ENCODE assay signal across 8 cellular contexts in genomic region chr21:36384885-36385232, GRCh38. TPM values are rescaled to one million over a fixed set of nuclear protein-coding genes. Genes with fewer than 3 reads are reported as not detected.
DNase-seq lines count a peak whose midpoint lies in the region; ATAC-seq and TF ChIP-seq lines count a peak whose summit lies in the region.

No MANE protein-coding gene starts in this region.

- WGBS in psoas muscle, 3 donors = 30 to 38% (median 34%) methylated on average over 8 of the region's 8 CpGs

- H3K4me3 Mint-ChIP-seq in chondrocyte (ENCODE audit: unreplicated experiment) = peak overlapping the region; percentile 45

- peaks cover 4% of the 10 kb centered on the region for H3K36me3 Mint-ChIP-seq in chondrocyte (ENCODE audit: low read depth)

- no peaks in the 10 kb centered on the region for H3K27me3 Mint-ChIP-seq in chondrocyte (ENCODE audit: low read depth)

- H3K9me3 ChIP-seq in psoas muscle (no peaks in the 10 kb centered on the region), mucosa of descending colon (no peaks in the 10 kb centered on the region)

- H3K27ac Mint-ChIP-seq in chondrocyte (ENCODE audit: unreplicated experiment) = no peak overlapping the region

- no peaks in the 10 kb centered on the region for H3K36me3 ChIP-seq in psoas muscle (ENCODE audit: insufficient read depth in 1 of 2, low read depth in 1 of 2)
- H3K36me3 ChIP-seq in mucosa of descending colon (ENCODE audit: low read depth) = no peaks in the 10 kb centered on the region

- intact Hi-C loops in psoas muscle (cut with DNase I) (loop anchor here in 1 of 2 donors (5.0 kb wide), 1 partner anchor 63 kb away; the partner anchor contains the start of gene MORC3), mucosa of descending colon (cut with DNase I, micrococcal nuclease) (no loop called here)

- H3K4me1 Mint-ChIP-seq in chondrocyte (ENCODE audit: low read depth) = peaks cover 13% of the 10 kb centered on the region

- no peaks in the 10 kb centered on the region for H3K27me3 ChIP-seq in psoas muscle (ENCODE audit: insufficient read depth in 3 of 3, low read length in 2 of 3)

- TF ChIP-seq POLR2A in GM18505 (IDR thresholded peaks at IDR 0.05; ENCODE audit: borderline replicate concordance, extremely low read depth, insufficient read depth, insufficient read length) = no peak

- TF ChIP-seq CTCF in chondrocyte (IDR thresholded peaks at IDR 0.05) = no peak
- TF ChIP-seq CTCF in psoas muscle (IDR thresholded peaks at IDR 0.05) = no peak
- no peak for TF ChIP-seq CTCF in mucosa of descending colon (IDR thresholded peaks at IDR 0.05)

- no peaks in the 10 kb centered on the region for H3K9me3 Mint-ChIP-seq in chondrocyte (ENCODE audit: low read depth)

- DNase-seq in chondrocyte (ENCODE audit: low spot score) = no peak
- DNase-seq in psoas muscle = no peak
- DNase-seq in SHP77 treated with DMSO at 0.1 percent for 48 hours (lab: John Stamatoyannopoulos, UW) = no peak
- DNase-seq in mucosa of descending colon = no peak
- no peak for DNase-seq in RPMI8226

- peak overlapping the region; percentile 80 for H3K27ac ChIP-seq in psoas muscle

- ATAC-seq in GM19035 (IDR thresholded peaks at IDR 0.05; ENCODE audit: unreplicated experiment) (peak; percentile 24), HG03442 (IDR thresholded peaks at IDR 0.05; ENCODE audit: unreplicated experiment) (peak; percentile 7), psoas muscle (peak; percentile 0 to 6 (median 4)), GM18505 (IDR thresholded peaks at IDR 0.05; ENCODE audit: unreplicated experiment) (no peak), mucosa of descending colon (no peak)

- peak overlapping the region; percentile 79 for H3K4me3 ChIP-seq in psoas muscle
- H3K4me3 ChIP-seq in mucosa of descending colon = no peak overlapping the region

- H3K4me1 ChIP-seq in psoas muscle (peaks cover 27% of the 10 kb centered on the region), mucosa of descending colon (ENCODE audit: low read depth) (peaks cover 5% of the 10 kb centered on the region)

RNA-seq across cellular contexts. Expression of gene CHAF1B, which starts 0.3 kb away (rescaled TPM):
- total RNA-seq in chondrocyte = 2.6 to 7.9 TPM (median 3.6 TPM) in 3 replicates
- total RNA-seq in psoas muscle = 10 to 100 TPM in 2 of 4 donors, 1 to 10 TPM in 2; 2.6 to 12.6 (median 8.1) TPM
- polyA plus RNA-seq in psoas muscle = 10 to 100 TPM in 1 of 3 donors, 1 to 10 TPM in 1, under 1 TPM in 1; 0.68 to 10.4 (median 8.4) TPM
- 1 to 10 TPM; 1.4 to 4.7 (median 1.5) TPM for total RNA-seq in mucosa of descending colon

Comparison
In these comparisons a context has a peak if more than half of its experiments do, and no peak if none do; other contexts are left out.
1. ATAC-seq: peak in GM19035 (single experiment), HG03442 (single experiment) and psoas muscle (4 of 4); none in GM18505 (single experiment) and mucosa of descending colon (single experiment).